In genomic region chr6:97049254-97050004, GRCh38 we compare ENCODE assay signal across 8 cellular contexts.
DNase-seq lines count a peak whose midpoint lies in the region; ATAC-seq and TF ChIP-seq lines count a peak whose summit lies in the region.

No MANE protein-coding gene starts in this region.

- H3K4me1 Mint-ChIP-seq in T-helper 17 cell (peaks cover 5% of the 10 kb centered on the region), neural crest cell (peaks cover 11% of the 10 kb centered on the region), nephron progenitor cell (no peaks in the 10 kb centered on the region)

- H3K4me3 Mint-ChIP-seq in T-helper 17 cell: no peak overlapping the region
- H3K4me3 Mint-ChIP-seq in neural crest cell: no peak overlapping the region
- H3K4me3 Mint-ChIP-seq in nephron progenitor cell: no peak overlapping the region

- DNase-seq in CD1c-positive myeloid dendritic cell (ENCODE audit: extremely low spot score): peak; percentile 76
- DNase-seq in T-helper 17 cell: no peak
- DNase-seq in neural crest cell (ENCODE audit: low read depth, low spot score): no peak
- no peak for DNase-seq in nephron progenitor cell
- DNase-seq in NCI-H1048 (lab: John Stamatoyannopoulos, UW): no peak
- DNase-seq in NCI-H2029 (lab: John Stamatoyannopoulos, UW): no peak

- H3K27ac Mint-ChIP-seq in T-helper 17 cell: peak overlapping the region; percentile 14
- H3K27ac Mint-ChIP-seq in neural crest cell (ENCODE audit: unreplicated experiment): peak overlapping the region; percentile 85
- H3K27ac Mint-ChIP-seq in nephron progenitor cell: no peak overlapping the region

- H3K9me3 Mint-ChIP-seq in neural crest cell (no peaks in the 10 kb centered on the region), nephron progenitor cell (no peaks in the 10 kb centered on the region)

- ATAC-seq in GM19324 (IDR thresholded peaks at IDR 0.05; ENCODE audit: low FRiP score, unreplicated experiment) (peak; percentile 98), HG03108 (IDR thresholded peaks at IDR 0.05; ENCODE audit: unreplicated experiment) (peak; percentile 98), T-helper 17 cell (no peak)

- H3K36me3 Mint-ChIP-seq in T-helper 17 cell (ENCODE audit: low read depth) (peaks cover 2% of the 10 kb centered on the region), neural crest cell (ENCODE audit: low read depth) (no peaks in the 10 kb centered on the region), nephron progenitor cell (ENCODE audit: low read depth) (no peaks in the 10 kb centered on the region)

- no peak for TF ChIP-seq CTCF in neural crest cell (conservative IDR thresholded peaks at IDR 0.05)
- no peak for TF ChIP-seq CTCF in nephron progenitor cell (IDR thresholded peaks at IDR 0.05)

- H3K27me3 Mint-ChIP-seq in T-helper 17 cell (no peaks in the 10 kb centered on the region), neural crest cell (ENCODE audit: low read depth) (no peaks in the 10 kb centered on the region), nephron progenitor cell (ENCODE audit: low read depth, poor library complexity) (peaks cover 15% of the 10 kb centered on the region)

- H3K9me3 ChIP-seq in T-helper 17 cell (ENCODE audit: control insufficient read depth, low read length, poor library complexity, severe bottlenecking): no peaks in the 10 kb centered on the region
